23 cellular contexts compared by ENCODE assay signal in genomic region chr21:40284481-40284880, GRCh38.
"Had no signal": no experiment of that assay in that cellular context is flagged by ENCODE, and none has a peak within 500 bp of the region (broad histone marks: within the 10 kb centered on the region; RNA-seq: fewer than 3 reads in every experiment).

No MANE protein-coding gene starts in this region.

- H3K36me3 ChIP-seq: SJCRH30 had no signal

- H3K4me1 Mint-ChIP-seq: T-helper 17 cell had no signal

- H3K9me3 ChIP-seq: SJCRH30 had no signal

- H3K4me3 Mint-ChIP-seq: T-helper 17 cell; T-helper 2 cell treated with Interferon-gamma antibody and Interleukin-4, amounts not matched to agents 5 μg/mL and 100 μg/mL, for 36 hours had no signal

- H3K27me3 ChIP-seq: SJCRH30 had no signal

- H3K27ac Mint-ChIP-seq: T-helper 17 cell; T-helper 2 cell treated with Interferon-gamma antibody and Interleukin-4, amounts not matched to agents 5 μg/mL and 100 μg/mL, for 36 hours had no signal

- H3K27me3 Mint-ChIP-seq: T-helper 17 cell had no signal

- DNase-seq: IMR-90; Karpas-422; KG1; MM.1S; NCI-H1092 treated with DMSO at 0.1 percent for 48 hours; NCI-H146; NCI-H1694 treated with DMSO at 0.1 percent for 48 hours; NCI-H1930; NCI-H2081; NCI-H2107; NCI-H345; NCI-H446 treated with DMSO at 0.1 percent for 48 hours; NCI-H510A treated with DMSO at 0.1 percent for 48 hours; NCI-H526 treated with DMSO at 0.1 percent for 48 hours; NCI-H774; NK-92 treated with Interleukin-12 subunit alpha and Interleukin-12 subunit beta, amount 100 ng/mL, for 24 hours; PC-3; SHP77 treated with DMSO at 0.1 percent for 48 hours; SJCRH30; T-helper 1 cell; T-helper 17 cell had no signal

- H3K27ac ChIP-seq: RWPE1, SJCRH30 had no signal

- H3K4me3 ChIP-seq: SJCRH30 had no signal

- H3K4me1 ChIP-seq: SJCRH30 had no signal
